In genomic region chr12:59980491-59980890, GRCh38 we compare ENCODE assay signal across 20 cellular contexts.
"Had no signal": no experiment of that assay in that cellular context is flagged by ENCODE, and none has a peak within 500 bp of the region (broad histone marks: within the 10 kb centered on the region; RNA-seq: fewer than 3 reads in every experiment).

No MANE protein-coding gene starts in this region.

- H2AFZ ChIP-seq: hepatocyte had no signal

- H3K4me1 ChIP-seq: left lung, sigmoid colon, transverse colon had no signal

- ATAC-seq: activated CD8-positive, alpha-beta T cell treated with anti-CD3 and anti-CD28 coated beads, Interleukin-2, amount 10 ng/mL, durations not matched to agents 7 days and 5 days; left lung; naive thymus-derived CD8-positive, alpha-beta T cell; stimulated activated memory B cell treated with anti-CD40 and anti-IgM and Interleukin-4, amounts not matched to agents 10 μg/mL and 1 μg/mL and 100 μg/mL, for 72 hours had no signal

- H3K4me2 ChIP-seq: hepatocyte, smooth muscle cell had no signal

- H3K36me3 ChIP-seq: left lung, sigmoid colon, transverse colon had no signal

- H3K4me3 ChIP-seq: hepatocyte, left lung, lung, sigmoid colon, smooth muscle cell, transverse colon had no signal

- H3K4me1 Mint-ChIP-seq: activated naive CD8-positive, alpha-beta T cell treated with anti-CD3 and anti-CD28 coated beads for 36 hours; immature natural killer cell; naive thymus-derived CD8-positive, alpha-beta T cell; stimulated activated memory B cell treated with anti-CD40 and anti-IgM and Interleukin-4, amounts not matched to agents 10 μg/mL and 1 μg/mL and 100 μg/mL, for 72 hours had no signal

- H3K27me3 ChIP-seq: hepatocyte, left lung, sigmoid colon, transverse colon had no signal

- H3K27ac ChIP-seq: hepatocyte, left lung, sigmoid colon, transverse colon had no signal

- H3K36me3 Mint-ChIP-seq: activated naive CD8-positive, alpha-beta T cell treated with anti-CD3 and anti-CD28 coated beads for 36 hours; immature natural killer cell; naive thymus-derived CD8-positive, alpha-beta T cell; stimulated activated memory B cell treated with anti-CD40 and anti-IgM and Interleukin-4, amounts not matched to agents 10 μg/mL and 1 μg/mL and 100 μg/mL, for 72 hours had no signal

- H3K27me3 Mint-ChIP-seq: activated naive CD8-positive, alpha-beta T cell treated with anti-CD3 and anti-CD28 coated beads for 36 hours; naive thymus-derived CD8-positive, alpha-beta T cell; progenitor cell of endocrine pancreas; stimulated activated memory B cell treated with anti-CD40 and anti-IgM and Interleukin-4, amounts not matched to agents 10 μg/mL and 1 μg/mL and 100 μg/mL, for 72 hours had no signal

- H3K27ac Mint-ChIP-seq: activated CD8-positive, alpha-beta T cell treated with anti-CD3 and anti-CD28 coated beads, Interleukin-2, amount 10 ng/mL, durations not matched to agents 7 days and 5 days; activated naive CD8-positive, alpha-beta T cell treated with anti-CD3 and anti-CD28 coated beads for 36 hours; immature natural killer cell; naive thymus-derived CD8-positive, alpha-beta T cell; progenitor cell of endocrine pancreas; stimulated activated memory B cell treated with anti-CD40 and anti-IgM and Interleukin-4, amounts not matched to agents 10 μg/mL and 1 μg/mL and 100 μg/mL, for 72 hours had no signal

- H3K9me3 ChIP-seq: left lung, sigmoid colon, transverse colon had no signal

- DNase-seq: activated CD4-positive, alpha-beta T cell treated with anti-CD3 and anti-CD28 coated beads for 1 hour; activated CD4-positive, alpha-beta T cell treated with anti-CD3 and anti-CD28 coated beads, Interleukin-2, amount 50 U/mL, for 1 hour; activated CD8-positive, alpha-beta T cell treated with anti-CD3 and anti-CD28 coated beads, Interleukin-2, amount 10 ng/mL, durations not matched to agents 7 days and 5 days; activated naive CD8-positive, alpha-beta T cell treated with anti-CD3 and anti-CD28 coated beads for 36 hours; amniotic stem cell; cerebellar nuclear complex; glutamatergic neuron; immature natural killer cell; kidney glomerular epithelial cell; left lung; naive thymus-derived CD8-positive, alpha-beta T cell; retina; sigmoid colon; stimulated activated CD4-positive, alpha-beta T cell treated with anti-CD3 and anti-CD28 coated beads, Interleukin-15, amount 100 ng/mL, for 24 hours; transverse colon had no signal

- H3K9me3 Mint-ChIP-seq: activated naive CD8-positive, alpha-beta T cell treated with anti-CD3 and anti-CD28 coated beads for 36 hours had no signal

- H3K4me3 Mint-ChIP-seq: activated CD8-positive, alpha-beta T cell treated with anti-CD3 and anti-CD28 coated beads, Interleukin-2, amount 10 ng/mL, durations not matched to agents 7 days and 5 days; activated naive CD8-positive, alpha-beta T cell treated with anti-CD3 and anti-CD28 coated beads for 36 hours; immature natural killer cell; naive thymus-derived CD8-positive, alpha-beta T cell; stimulated activated memory B cell treated with anti-CD40 and anti-IgM and Interleukin-4, amounts not matched to agents 10 μg/mL and 1 μg/mL and 100 μg/mL, for 72 hours had no signal
